8 cellular contexts compared by ENCODE assay signal in the genomic region with DNA sequence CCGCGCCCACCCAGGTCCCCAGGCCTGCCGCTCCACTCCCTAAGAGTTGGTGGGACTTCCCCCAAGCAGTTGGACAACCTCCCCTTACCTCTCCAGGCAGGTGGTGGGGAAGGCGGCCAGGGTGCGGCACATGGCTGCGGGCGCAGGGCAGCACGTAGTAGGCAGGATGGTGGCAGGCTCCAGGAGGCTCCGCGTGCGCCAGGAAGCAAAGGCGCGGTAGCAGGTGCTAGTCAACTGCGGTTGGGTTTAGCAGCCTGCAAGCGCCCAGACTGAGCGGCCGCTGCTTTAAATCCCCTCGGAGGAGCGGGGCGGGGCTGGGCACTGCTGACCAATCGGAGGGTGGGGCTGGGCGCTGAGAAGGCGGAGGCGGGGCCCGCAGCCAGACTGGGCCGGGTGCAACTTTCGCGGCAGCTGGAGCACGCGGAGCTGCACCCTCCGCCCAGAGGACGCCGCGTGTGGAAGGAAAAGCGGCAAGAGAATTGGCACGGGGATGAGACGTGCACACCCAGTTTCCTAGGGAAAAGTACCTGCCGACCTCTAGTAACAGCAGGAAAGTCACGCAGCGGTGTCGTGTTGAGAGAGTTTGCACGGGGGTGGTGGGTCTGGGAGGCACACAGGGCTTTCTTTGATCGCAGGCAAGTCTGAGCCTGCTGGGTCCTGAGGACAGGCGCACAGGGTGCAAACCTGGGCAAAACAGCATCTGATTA. TPM values are rescaled to one million over a fixed set of nuclear protein-coding genes. Genes with fewer than 3 reads are reported as not detected.
DNase-seq lines count a peak whose midpoint lies in the region; ATAC-seq, FAIRE-seq and TF ChIP-seq lines count a peak whose summit lies in the region.

A gene with protein sequence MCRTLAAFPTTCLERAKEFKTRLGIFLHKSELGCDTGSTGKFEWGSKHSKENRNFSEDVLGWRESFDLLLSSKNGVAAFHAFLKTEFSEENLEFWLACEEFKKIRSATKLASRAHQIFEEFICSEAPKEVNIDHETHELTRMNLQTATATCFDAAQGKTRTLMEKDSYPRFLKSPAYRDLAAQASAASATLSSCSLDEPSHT (minus strand): TSS at position 262 of the 707 bp plus-strand sequence. CDS start 130 bp downstream, at position 132.

- CTCF ChIA-PET in endothelial cell of umbilical vein (lab: Charles Lee), result interaction anchor here (1.0 to 18.9 kb wide), 5 partner anchors 10 to 181 kb away, joined by 3 to 891 read pairs (median 5); a partner anchor contains a TSS

- no peaks in the 10 kb centered on the region for H4K20me1 ChIP-seq in OCI-LY1 (ENCODE audit: insufficient read depth, low read length)
- H4K20me1 ChIP-seq in endothelial cell of umbilical vein (replicated peaks; ENCODE audit: control insufficient read depth, extremely low read depth, insufficient read depth, low read length), result no peaks in the 10 kb centered on the region

- H3K4me3 ChIP-seq in OCI-LY1 (ENCODE audit: low read depth, low read length, poor library complexity, severe bottlenecking) (peak within 1 kb of the TSS; percentile 73), endothelial cell of umbilical vein (replicated peaks in 1 of 3; ENCODE audit: insufficient read depth in 1 of 3, low read depth in 1 of 3, low read length in 3 of 3) (peak within 1 kb of the TSS in 1 of 3 experiments; percentile 2)

- no TSS peak for BruUV-seq in endothelial cell of umbilical vein (replicated peaks; lab: Mats Ljungman, UMichigan)

- H3K9ac ChIP-seq in OCI-LY1 (ENCODE audit: low read length) (peak within 1 kb of the TSS; percentile 68), endothelial cell of umbilical vein (replicated peaks; ENCODE audit: extremely low read depth, insufficient read depth, low read length) (no peak within 1 kb of the TSS)

- H3K4me1 ChIP-seq in OCI-LY1 (ENCODE audit: insufficient read depth, low read length, severe bottlenecking) (peaks cover 40% of the 10 kb centered on the region), endothelial cell of umbilical vein (ENCODE audit: control insufficient read depth, extremely low read depth, insufficient read depth, low read length) (no peaks in the 10 kb centered on the region)

- H3K9me3 ChIP-seq in OCI-LY1 (ENCODE audit: low read length) (no peaks in the 10 kb centered on the region), endothelial cell of umbilical vein (replicated peaks; ENCODE audit: control insufficient read depth, insufficient read depth, low read length) (no peaks in the 10 kb centered on the region)

- no peaks in the 10 kb centered on the region for H3F3A ChIP-seq in OCI-LY1 (ENCODE audit: insufficient read depth, low read length)

- peak within 1 kb of the TSS; percentile 69 for H3K4me2 ChIP-seq in OCI-LY1 (ENCODE audit: low read length)
- peak within 1 kb of the TSS; percentile 26 for H3K4me2 ChIP-seq in endothelial cell of umbilical vein (ENCODE audit: insufficient read depth, low read length)

- H3K27ac ChIP-seq in OCI-LY1 (ENCODE audit: low read depth, low read length, poor library complexity, severe bottlenecking) (peak within 1 kb of the TSS; percentile 16), endothelial cell of umbilical vein (ENCODE audit: insufficient read depth, low read depth, low read length) (no peak within 1 kb of the TSS)

- no peaks in the 10 kb centered on the region for H3K27me3 ChIP-seq in OCI-LY1 (ENCODE audit: insufficient read depth, low read length)
- H3K27me3 ChIP-seq in endothelial cell of umbilical vein (ENCODE audit: control insufficient read depth in 2 of 2, insufficient read depth in 2 of 2, low read length in 2 of 2), result peaks cover 25 to 28% of the 10 kb centered on the region in 2 experiments

- FAIRE-seq in endothelial cell of umbilical vein (lab: Jason Lieb, UNC), result peak; percentile 78

- DNase-seq in D341Med (ENCODE audit: low spot score), result peak; percentile 100
- peak; percentile 70 for DNase-seq in HuH-7 (ENCODE audit: low spot score)
- peak; percentile 96 for DNase-seq in activated CD8-positive, alpha-beta memory T cell treated with anti-CD3 and anti-CD28 coated beads, Interleukin-2, amount 50 U/mL, for 48 hours
- DNase-seq in endothelial cell of umbilical vein (ENCODE audit: low read depth, low spot score), result peak; percentile 66
- DNase-seq in middle frontal gyrus (ENCODE audit: extremely low spot score, low spot score), result peak; percentile 73
- DNase-seq in stimulated activated CD8-positive, alpha-beta memory T cell treated with anti-CD3 and anti-CD28 coated beads, Interleukin-4, amount 100 ng/mL, for 1 hour (ENCODE audit: low read depth in 2 of 2, low spot score in 1 of 2), result peak; percentile 70 to 72

- no peaks in the 10 kb centered on the region for H3K9me2 ChIP-seq in OCI-LY1 (ENCODE audit: low read depth, low read length)

- dilution Hi-C loops in endothelial cell of umbilical vein (cut with MboI; ENCODE audit: extremely low pct_ligation_motif_present, low sequenced_read_pairs), result no loop called here

- H2AFZ ChIP-seq in OCI-LY1 (ENCODE audit: low read length) (no peak within 1 kb of the TSS), endothelial cell of umbilical vein (ENCODE audit: low read depth, low read length) (peak within 1 kb of the TSS; percentile 24)

- POLR2A ChIA-PET in endothelial cell of umbilical vein (lab: Charles Lee), result no interaction called here

- ATAC-seq in GM21423 (IDR thresholded peaks at IDR 0.05; ENCODE audit: unreplicated experiment), result peak; percentile 90

- TF ChIP-seq POLR2A in endothelial cell of umbilical vein (IDR thresholded peaks at IDR 0.05; ENCODE audit: low read depth, low read length), result no peak

- TF ChIP-seq CTCF in OCI-LY1 (IDR thresholded peaks at IDR 0.05; ENCODE audit: low read length) (no peak), endothelial cell of umbilical vein (IDR thresholded peaks at IDR 0.05; ENCODE audit: extremely low read depth in 1 of 2, insufficient read depth in 1 of 2, low read depth in 1 of 2, low read length in 2 of 2) (no peak)

- H3K79me2 ChIP-seq in OCI-LY1 (ENCODE audit: insufficient read depth, low read length) (no peaks in the 10 kb centered on the region), endothelial cell of umbilical vein (ENCODE audit: control insufficient read depth, insufficient read depth, low read length) (no peaks in the 10 kb centered on the region)

- H3K36me3 ChIP-seq in OCI-LY1 (ENCODE audit: insufficient read depth, low read length), result peaks cover 39% of the 10 kb centered on the region
- no peaks in the 10 kb centered on the region for H3K36me3 ChIP-seq in endothelial cell of umbilical vein (ENCODE audit: control insufficient read depth in 2 of 2, extremely low read depth in 1 of 2, insufficient read depth in 2 of 2, low read length in 2 of 2)

- intact Hi-C loops in endothelial cell of umbilical vein (cut with micrococcal nuclease), result loop anchor here (1.0 to 5.0 kb wide), 2 partner anchors 10 to 212 kb away; a partner anchor contains a TSS

- no peaks in the 10 kb centered on the region for H3K9me1 ChIP-seq in endothelial cell of umbilical vein (replicated peaks; ENCODE audit: control insufficient read depth, extremely low read depth, insufficient read depth, low read length)

TF ChIP-seq in endothelial cell of umbilical vein, 7 proteins besides CTCF, POLR2A, EP300 and RAD21:
- TF ChIP-seq, protein P1, sequence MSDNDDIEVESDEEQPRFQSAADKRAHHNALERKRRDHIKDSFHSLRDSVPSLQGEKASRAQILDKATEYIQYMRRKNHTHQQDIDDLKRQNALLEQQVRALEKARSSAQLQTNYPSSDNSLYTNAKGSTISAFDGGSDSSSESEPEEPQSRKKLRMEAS (IDR thresholded peaks at IDR 0.05; ENCODE audit: insufficient read depth, insufficient read length), result peak; percentile 49
- TF ChIP-seq EZH2 (IDR thresholded peaks at IDR 0.05; ENCODE audit: borderline replicate concordance, low read depth, low read length, severe bottlenecking), result no peak

RNA-seq across cellular contexts. Expression of the gene that starts here (rescaled TPM):
- not detected in 2 replicates for total RNA-seq in endothelial cell of umbilical vein
- polyA plus RNA-seq in endothelial cell of umbilical vein, result not detected in 2 replicates
- polyA plus RNA-seq in endothelial cell of umbilical vein (2011; cell fraction: cytosol; rRNA removed), result not detected in 2 replicates
- not detected in 2 replicates for polyA plus RNA-seq in endothelial cell of umbilical vein (2011; cell fraction: nucleus; rRNA removed)
- not detected in 2 replicates for polyA plus RNA-seq in endothelial cell of umbilical vein (2012)
- not detected in 2 replicates for polyA minus RNA-seq in endothelial cell of umbilical vein
- polyA minus RNA-seq in endothelial cell of umbilical vein (2011; cell fraction: cytosol; rRNA and poly(A)+ RNA removed), result 8.4 TPM
- not detected in 2 replicates for polyA minus RNA-seq in endothelial cell of umbilical vein (2011; cell fraction: nucleus; rRNA and poly(A)+ RNA removed)
